Comparison of ENCODE assay signal across 8 cellular contexts in genomic region chr2:42906557-42907380, GRCh38.
DNase-seq lines count a peak whose midpoint lies in the region; ATAC-seq and TF ChIP-seq lines count a peak whose summit lies in the region.

No MANE protein-coding gene starts in this region.

- H3K4me1 Mint-ChIP-seq in nephron: peaks cover 52% of the 10 kb centered on the region

- DNase-seq in DMS153 treated with DMSO at 0.1 percent for 48 hours (lab: John Stamatoyannopoulos, UW; ENCODE audit: unreplicated experiment) (peak; percentile 53), NCI-H748 (lab: John Stamatoyannopoulos, UW; ENCODE audit: unreplicated experiment) (peak; percentile 82), DMS114 treated with DMSO at 0.1 percent for 48 hours (lab: John Stamatoyannopoulos, UW; ENCODE audit: unreplicated experiment) (no peak), NCI-H2029 (lab: John Stamatoyannopoulos, UW) (no peak), activated gamma-delta T cell treated with Interleukin-2 at 50 U/mL for 16 hours (no peak)
- no peak for DNase-seq in central memory CD4-positive, alpha-beta T cell

- no peaks in the 10 kb centered on the region for H3K9me3 Mint-ChIP-seq in nephron

- peak overlapping the region; percentile 97 to 98 (median 98) for H3K27ac Mint-ChIP-seq in nephron

- no peak for TF ChIP-seq CTCF in nephron (IDR thresholded peaks at IDR 0.05; ENCODE audit: unreplicated experiment in 3 of 3)

- H3K27me3 Mint-ChIP-seq in nephron (ENCODE audit: low read depth): peaks cover 3% of the 10 kb centered on the region

- peak; percentile 38 for ATAC-seq in esophagus mucosa

- H3K36me3 Mint-ChIP-seq in nephron (ENCODE audit: low read depth): no peaks in the 10 kb centered on the region

- peak overlapping the region; percentile 14 to 60 (median 22) for H3K4me3 Mint-ChIP-seq in nephron

Comparison
In these comparisons a context has a peak if more than half of its experiments do, and no peak if none do; other contexts are left out.
1. DNase-seq: peak in DMS153 treated with DMSO at 0.1 percent for 48 hours (single experiment) and NCI-H748 (single experiment); none in DMS114 treated with DMSO at 0.1 percent for 48 hours (single experiment), NCI-H2029 (single experiment), central memory CD4-positive, alpha-beta T cell (single experiment) and activated gamma-delta T cell treated with Interleukin-2 at 50 U/mL for 16 hours (single experiment).